Comparison of ENCODE assay signal across 19 cellular contexts in the genomic region with DNA sequence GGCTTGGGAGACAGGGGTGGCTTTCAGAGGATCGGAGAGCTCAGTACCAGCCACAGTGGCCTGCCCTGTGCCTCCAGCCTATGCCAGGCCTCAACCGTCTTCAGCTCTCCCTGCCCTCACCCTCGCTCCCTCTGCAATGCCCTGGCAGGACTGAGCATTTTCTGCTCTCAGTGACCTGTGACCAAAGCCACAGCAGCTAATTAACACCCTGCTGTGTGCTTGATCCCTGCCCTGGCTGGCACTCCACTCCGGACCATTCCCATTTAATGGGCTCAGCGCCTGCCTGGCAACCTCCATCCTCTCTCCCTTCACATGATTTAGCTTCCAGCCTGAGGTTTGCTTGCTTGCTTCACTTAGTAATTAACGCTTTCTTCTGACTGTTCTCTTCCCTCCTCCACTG.
A peak's percentile ranks its signal among the peaks of the same experiment; 100 is the strongest.
DNase-seq lines count a peak whose midpoint lies in the region; ATAC-seq and TF ChIP-seq lines count a peak whose summit lies in the region.
"Had no signal": no experiment of that assay in that cellular context is flagged by ENCODE, and none has a peak within 500 bp of the region (broad histone marks: within the 10 kb centered on the region; RNA-seq: fewer than 3 reads in every experiment).

No MANE protein-coding gene starts in this region.

- DNase-seq in left cardiac atrium: no peak
- DNase-seq in left ventricle myocardium superior: no peak
- DNase-seq in cerebellar cortex (ENCODE audit: low spot score): peak; percentile 77
- DNase-seq in midbrain (lab: John Stamatoyannopoulos, UW): peak; percentile 30
- no peak for DNase-seq in AG20443 (ENCODE audit: low spot score)
- DNase-seq in NCI-H748 treated with DMSO at 0.1 percent for 48 hours (lab: John Stamatoyannopoulos, UW): no peak
- DNase-seq in D341Med (ENCODE audit: low spot score): no peak
- no peak for DNase-seq in ascending aorta (ENCODE audit: low spot score in 2 of 2)
- DNase-seq: AML-193; CD4-positive, alpha-beta T cell; HFFc6; MM.1S; NCI-H1105; NCI-H1930; NCI-H2171; NCI-H510A; OCI-M1 had no signal

- no peak overlapping the region for H3K4me3 ChIP-seq in ascending aorta
- H3K4me3 ChIP-seq: GM23338 had no signal

- intact Hi-C loops in left cardiac atrium (cut with DNase I) (no loop called here), left ventricle myocardium superior (cut with micrococcal nuclease) (no loop called here), ascending aorta (cut with DNase I) (no loop called here)

- no peaks in the 10 kb centered on the region for H3K9me3 ChIP-seq in ascending aorta

- no peaks in the 10 kb centered on the region for H3K27me3 ChIP-seq in ascending aorta

- ATAC-seq in left cardiac atrium: peak; percentile 61 to 80
- no peak for ATAC-seq in left ventricle myocardium superior
- ATAC-seq: GM23338 had no signal

- H3K27ac ChIP-seq in ascending aorta: no peak overlapping the region
- H3K27ac ChIP-seq: RWPE1 had no signal

- no peaks in the 10 kb centered on the region for H3K4me1 ChIP-seq in ascending aorta

- H3K36me3 ChIP-seq in ascending aorta: no peaks in the 10 kb centered on the region

- TF ChIP-seq CTCF in ascending aorta (IDR thresholded peaks at IDR 0.05): no peak

Comparison
In these comparisons a context has a peak if more than half of its experiments do, and no peak if none do; other contexts are left out.
1. DNase-seq: peak in cerebellar cortex (single experiment) and midbrain (single experiment); none in left cardiac atrium (single experiment), left ventricle myocardium superior (single experiment), AG20443 (single experiment), NCI-H748 treated with DMSO at 0.1 percent for 48 hours (single experiment), D341Med (single experiment) and ascending aorta (0 of 2).